In genomic region chr5:59683311-59683710, GRCh38 we compare ENCODE assay signal across 7 cellular contexts.
"Had no signal": no experiment of that assay in that cellular context is flagged by ENCODE, and none has a peak within 500 bp of the region (broad histone marks: within the 10 kb centered on the region; RNA-seq: fewer than 3 reads in every experiment).

No MANE protein-coding gene starts in this region.

- H3K27ac ChIP-seq: HL-60 had no signal

- H2AFZ ChIP-seq: GM23338 had no signal

- H3K4me2 ChIP-seq: GM23338 had no signal

- DNase-seq: H9, HCEC 1CT, KG1 had no signal

- FAIRE-seq: H1, H54 had no signal

- H3K4me3 ChIP-seq: GM23338 had no signal

- ATAC-seq: GM23338 had no signal
